Comparison of ENCODE assay signal across 12 cellular contexts in genomic region chr6:157032923-157033322, GRCh38.
DNase-seq lines count a peak whose midpoint lies in the region; ATAC-seq and TF ChIP-seq lines count a peak whose summit lies in the region.
"Had no signal": no experiment of that assay in that cellular context is flagged by ENCODE, and none has a peak within 500 bp of the region (broad histone marks: within the 10 kb centered on the region; RNA-seq: fewer than 3 reads in every experiment).

No MANE protein-coding gene starts in this region.

- TF ChIP-seq CTCF in DND-41 (IDR thresholded peaks at IDR 0.05; ENCODE audit: borderline replicate concordance, extremely low read depth, low read length, poor library complexity, severe bottlenecking), result no peak
- TF ChIP-seq CTCF in RWPE2 (IDR thresholded peaks at IDR 0.05; ENCODE audit: poor library complexity, severe bottlenecking), result no peak
- no peak for TF ChIP-seq CTCF in epithelial cell of esophagus (IDR thresholded peaks at IDR 0.05; ENCODE audit: insufficient read depth, low read depth, low read length, missing control alignments)
- no peak for TF ChIP-seq CTCF in psoas muscle (IDR thresholded peaks at IDR 0.05)

- no peak overlapping the region for H2AFZ ChIP-seq in DND-41 (ENCODE audit: low read depth, low read length)
- H2AFZ ChIP-seq: PC-9 had no signal

- ATAC-seq in DND-41 (ENCODE audit: insufficient read depth, low read depth) (no peak), RWPE2 (ENCODE audit: low read depth) (no peak), psoas muscle (no peak), GM19467 (IDR thresholded peaks at IDR 0.05; ENCODE audit: unreplicated experiment) (no peak), HG03039 (IDR thresholded peaks at IDR 0.05; ENCODE audit: unreplicated experiment) (no peak)

- intact Hi-C loops in psoas muscle (cut with DNase I), result loop anchor here (5.0 to 10.0 kb wide), 3 partner anchors 154 to 466 kb away; no protein-coding TSS in a partner anchor

- DNase-seq in DND-41 (no peak), RWPE2 (ENCODE audit: low spot score) (no peak), epithelial cell of esophagus (ENCODE audit: low read depth) (no peak), psoas muscle (no peak), NCI-H2107 treated with DMSO at 0.1 percent for 48 hours (lab: John Stamatoyannopoulos, UW; ENCODE audit: unreplicated experiment) (no peak), 8988T (no peak)
- DNase-seq: cortex of kidney, GDM1, NCI-H1048, PC-9 had no signal

- H3K4me1 ChIP-seq in DND-41 (ENCODE audit: insufficient read depth, low read length) (peaks cover 20% of the 10 kb centered on the region), RWPE2 (ENCODE audit: insufficient read depth, poor library complexity, severe bottlenecking) (peaks cover 49% of the 10 kb centered on the region), psoas muscle (peaks cover 44% of the 10 kb centered on the region)

- peaks cover 24% of the 10 kb centered on the region; the same call in 1 of the 2 replicates for H4K20me1 ChIP-seq in DND-41 (ENCODE audit: insufficient read depth, low read length)

- H3K9me3 ChIP-seq in DND-41 (ENCODE audit: insufficient read depth, low read length, severe bottlenecking), result no peaks in the 10 kb centered on the region
- H3K9me3 ChIP-seq in RWPE2 (ENCODE audit: severe bottlenecking), result no peaks in the 10 kb centered on the region
- H3K9me3 ChIP-seq in psoas muscle, result no peaks in the 10 kb centered on the region

- 62 to 72% (median 67%) methylated on average over 4 of the region's 4 CpGs for WGBS in psoas muscle, 3 donors

- peak overlapping the region; percentile 73 for H3K27ac ChIP-seq in DND-41 (ENCODE audit: low read length)
- peak overlapping the region; percentile 44 for H3K27ac ChIP-seq in RWPE2 (ENCODE audit: poor library complexity, severe bottlenecking)
- H3K27ac ChIP-seq in psoas muscle, result no peak overlapping the region
- H3K27ac ChIP-seq: PC-9 had no signal

- peaks cover 84% of the 10 kb centered on the region for H3K79me2 ChIP-seq in DND-41 (ENCODE audit: insufficient read depth, low read length)

- H3K4me2 ChIP-seq in DND-41 (ENCODE audit: insufficient read depth, low read length), result peak overlapping the region; percentile 70
- H3K4me2 ChIP-seq: PC-9 had no signal

- H3K9ac ChIP-seq in DND-41 (ENCODE audit: low read depth, low read length), result peak overlapping the region; percentile 44

- no peaks in the 10 kb centered on the region for H3K27me3 ChIP-seq in DND-41 (ENCODE audit: insufficient read depth, low read length, poor library complexity)
- H3K27me3 ChIP-seq in RWPE2 (ENCODE audit: insufficient read depth, poor library complexity, severe bottlenecking), result no peaks in the 10 kb centered on the region
- no peaks in the 10 kb centered on the region for H3K27me3 ChIP-seq in psoas muscle (ENCODE audit: insufficient read depth in 3 of 3, low read length in 2 of 3)

- H3K4me3 ChIP-seq in DND-41 (ENCODE audit: low read depth in 1 of 2, low read length in 2 of 2) (peak overlapping the region; percentile 17 to 57; a peak in 2 of 4 replicates), RWPE2 (ENCODE audit: severe bottlenecking) (peak overlapping the region; percentile 29), epithelial cell of esophagus (ENCODE audit: low read length) (peak overlapping the region; percentile 45), psoas muscle (peak overlapping the region; percentile 56)
- H3K4me3 ChIP-seq: PC-9 had no signal

- peaks cover 5% of the 10 kb centered on the region; the same call in 1 of the 2 replicates for H3K36me3 ChIP-seq in DND-41 (ENCODE audit: insufficient read depth, low read length)
- H3K36me3 ChIP-seq in RWPE2 (ENCODE audit: low read depth), result no peaks in the 10 kb centered on the region; the same call in 1 of the 2 replicates
- H3K36me3 ChIP-seq in psoas muscle (ENCODE audit: insufficient read depth in 1 of 2, low read depth in 1 of 2), result no peaks in the 10 kb centered on the region
